ENCODE assay signal across 26 cellular contexts in the genomic region with DNA sequence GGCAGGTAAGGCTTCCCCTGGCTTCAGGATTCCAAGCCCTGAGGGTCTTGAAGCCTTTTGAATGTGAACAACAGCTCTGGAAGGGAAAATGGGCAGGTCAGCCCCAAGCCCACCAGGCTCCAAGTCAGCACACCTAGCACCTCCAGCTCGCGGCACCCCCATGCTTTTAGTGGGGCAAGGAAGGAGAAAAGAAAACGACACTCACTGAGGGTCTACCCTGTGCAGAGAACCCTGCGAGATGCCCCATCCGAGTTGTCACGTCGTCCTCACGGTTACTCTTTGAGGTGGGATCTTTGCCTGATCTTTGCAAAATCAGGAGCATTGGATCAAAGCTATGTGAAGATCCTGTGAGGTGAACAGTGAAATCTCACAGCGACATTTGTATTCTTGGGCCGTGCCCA. TPM values are rescaled to one million over a fixed set of nuclear protein-coding genes. Genes with fewer than 3 reads are reported as not detected.
"Had no signal": no experiment of that assay in that cellular context is flagged by ENCODE, and none has a peak within 500 bp of the region (broad histone marks: within the 10 kb centered on the region; RNA-seq: fewer than 3 reads in every experiment).

No MANE protein-coding gene starts in this region.

- H3K27me3 Mint-ChIP-seq: activated naive CD4-positive, alpha-beta T cell treated with anti-CD3 and anti-CD28 coated beads, Interleukin-2, amount 50 U/mL, for 24 hours had no signal

- H3K4me3 ChIP-seq: ascending aorta, colonic mucosa, lower lobe of right lung, prostate gland, right atrium auricular region, SK-N-MC, thyroid gland had no signal

- H3K4me1 Mint-ChIP-seq: activated naive CD4-positive, alpha-beta T cell treated with anti-CD3 and anti-CD28 coated beads, Interleukin-2, amount 50 U/mL, for 24 hours; central memory CD8-positive, alpha-beta T cell; mesothelial cell of epicardium had no signal

- DNase-seq: activated CD4-positive, CD25-positive, alpha-beta regulatory T cell; colonic mucosa; erythroblast; foreskin melanocyte; hippocampal formation; left colon; nucleus accumbens; stimulated activated CD4-positive, alpha-beta T cell treated with anti-CD3 and anti-CD28 coated beads, Interleukin-15, amount 100 ng/mL, for 24 hours; stimulated activated CD4-positive, alpha-beta T cell treated with anti-CD3 and anti-CD28 coated beads, Interleukin-2, amount 100 ng/mL, for 48 hours; thyroid gland had no signal

- H3K27ac Mint-ChIP-seq: activated naive CD4-positive, alpha-beta T cell treated with anti-CD3 and anti-CD28 coated beads, Interleukin-2, amount 50 U/mL, for 24 hours; activated T-helper 2 cell treated with anti-CD3 and anti-CD28 coated beads, Interferon-gamma antibody, Interleukin-2, Interleukin-4, amounts not matched to agents 10 μg/mL and 5 μg/mL and 100 μg/mL, durations not matched to agents 14 hours and 24 hours and 36 hours; mesothelial cell of epicardium; nephron progenitor cell; T-cell had no signal

- ATAC-seq: left colon, lower lobe of right lung, T-cell had no signal

- H3K27ac ChIP-seq: ascending aorta, colonic mucosa, lower lobe of right lung, prostate gland, right atrium auricular region, SK-N-MC, thyroid gland had no signal

- H3K4me1 ChIP-seq: ascending aorta, colonic mucosa, lower lobe of right lung, prostate gland, right atrium auricular region, thyroid gland had no signal

- H3K9me3 Mint-ChIP-seq: activated naive CD4-positive, alpha-beta T cell treated with anti-CD3 and anti-CD28 coated beads, Interleukin-2, amount 50 U/mL, for 24 hours; activated T-helper 2 cell treated with anti-CD3 and anti-CD28 coated beads, Interferon-gamma antibody, Interleukin-2, Interleukin-4, amounts not matched to agents 10 μg/mL and 5 μg/mL and 100 μg/mL, durations not matched to agents 14 hours and 24 hours and 36 hours; central memory CD8-positive, alpha-beta T cell; mesothelial cell of epicardium; T-cell had no signal

- H3K36me3 Mint-ChIP-seq: activated naive CD4-positive, alpha-beta T cell treated with anti-CD3 and anti-CD28 coated beads, Interleukin-2, amount 50 U/mL, for 24 hours; mesothelial cell of epicardium; T-cell had no signal

- FAIRE-seq: endometrium, islet of Langerhans had no signal

- H3K9me3 ChIP-seq: ascending aorta, colonic mucosa, lower lobe of right lung, prostate gland, right atrium auricular region, thyroid gland had no signal

- H3K36me3 ChIP-seq: ascending aorta, colonic mucosa, lower lobe of right lung, prostate gland, right atrium auricular region, thyroid gland had no signal

- H3K27me3 ChIP-seq: ascending aorta, colonic mucosa, right atrium auricular region, thyroid gland had no signal

- H3K4me3 Mint-ChIP-seq: activated naive CD4-positive, alpha-beta T cell treated with anti-CD3 and anti-CD28 coated beads, Interleukin-2, amount 50 U/mL, for 24 hours; central memory CD8-positive, alpha-beta T cell; mesothelial cell of epicardium; nephron progenitor cell; T-cell had no signal

RNA-seq across cellular contexts. Expression of gene F10, which starts 5.7 kb away (rescaled TPM):
- total RNA-seq: activated T-helper 2 cell treated with anti-CD3 and anti-CD28 coated beads, Interferon-gamma antibody, Interleukin-2, Interleukin-4, amounts not matched to agents 10 μg/mL and 5 μg/mL and 100 μg/mL, durations not matched to agents 14 hours and 24 hours and 36 hours; T-cell had no signal

RNA-seq across cellular contexts. Expression of gene F7, which starts 11.3 kb away (rescaled TPM):
- total RNA-seq: activated T-helper 2 cell treated with anti-CD3 and anti-CD28 coated beads, Interferon-gamma antibody, Interleukin-2, Interleukin-4, amounts not matched to agents 10 μg/mL and 5 μg/mL and 100 μg/mL, durations not matched to agents 14 hours and 24 hours and 36 hours; lower lobe of right lung; thyroid gland had no signal

RNA-seq across cellular contexts. Expression of gene PROZ, which starts 41.6 kb away (rescaled TPM):
- total RNA-seq: activated T-helper 2 cell treated with anti-CD3 and anti-CD28 coated beads, Interferon-gamma antibody, Interleukin-2, Interleukin-4, amounts not matched to agents 10 μg/mL and 5 μg/mL and 100 μg/mL, durations not matched to agents 14 hours and 24 hours and 36 hours; ascending aorta; colonic mucosa; left colon; lower lobe of right lung; mesothelial cell of epicardium; prostate gland; right atrium auricular region; skeletal muscle tissue; T-cell; thyroid gland; urinary bladder had no signal
- polyA plus RNA-seq: adipose tissue, urinary bladder had no signal
